In the genomic region with DNA sequence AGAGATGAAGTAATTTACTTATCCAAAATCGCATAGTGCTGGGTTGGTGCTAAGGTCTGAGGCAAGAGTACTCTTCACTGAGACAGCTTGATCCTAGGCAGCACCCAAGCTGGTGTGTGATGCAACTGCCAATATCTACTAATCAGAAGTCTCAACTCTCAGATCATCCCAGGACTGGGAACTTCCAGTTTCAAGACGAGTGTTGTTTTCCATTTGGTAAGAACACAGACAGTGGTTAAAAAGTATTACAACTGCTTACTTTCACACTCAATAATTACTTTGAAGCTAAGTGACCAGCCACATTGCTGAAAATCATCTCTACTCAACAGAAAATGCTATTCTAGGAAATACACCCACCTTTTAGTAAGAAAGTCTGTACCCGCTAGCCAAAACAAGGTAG, we compare ENCODE assay signal across 9 cellular contexts. TPM values are rescaled to one million over a fixed set of nuclear protein-coding genes. Genes with fewer than 3 reads are reported as not detected.
DNase-seq lines count a peak whose midpoint lies in the region; ATAC-seq and TF ChIP-seq lines count a peak whose summit lies in the region.
"Had no signal": no experiment of that assay in that cellular context is flagged by ENCODE, and none has a peak within 500 bp of the region (broad histone marks: within the 10 kb centered on the region; RNA-seq: fewer than 3 reads in every experiment).

No MANE protein-coding gene starts in this region.

- POLR2A ChIA-PET in SK-N-SH (lab: Yijun Ruan, JAX): interaction anchor here (0.5 kb wide), 1 partner anchor 26 kb away, joined by 3 read pairs; no protein-coding TSS in a partner anchor

- TF ChIP-seq EP300 in SK-N-SH (IDR thresholded peaks at IDR 0.05; ENCODE audit: borderline replicate concordance in 1 of 2, low read depth in 1 of 2, low read length in 1 of 2): no peak

- H3K4me1 ChIP-seq in SK-N-SH (ENCODE audit: control insufficient read depth in 1 of 2, insufficient read depth in 2 of 2, low read depth in 1 of 2, low read length in 1 of 2): peaks cover 9 to 29% of the 10 kb centered on the region in 2 experiments; a peak in 3 of 4 replicates

- DNase-seq in SK-N-SH: no peak
- DNase-seq in activated T-cell treated with anti-CD3 and anti-CD28 coated beads, Interleukin-2, amount 50 U/mL, for 48 hours: peak; percentile 43 to 48
- peak in 2 of 3 experiments; percentile 21 to 29 for DNase-seq in stimulated activated CD4-positive, alpha-beta T cell treated with anti-CD3 and anti-CD28 coated beads, TNF-alpha, amount 100 ng/mL, for 24 hours (ENCODE audit: low read depth in 3 of 3)
- no peak for DNase-seq in SHP77 (lab: John Stamatoyannopoulos, UW)
- no peak for DNase-seq in NCI-H1105 (lab: John Stamatoyannopoulos, UW)
- DNase-seq in NCI-H526 (lab: John Stamatoyannopoulos, UW): no peak

- no peak for TF ChIP-seq RAD21 in SK-N-SH (IDR thresholded peaks at IDR 0.05; ENCODE audit: low read length)

- H3K27ac ChIP-seq in SK-N-SH (ENCODE audit: low read depth in 2 of 2, low read length in 1 of 2): no peak overlapping the region; a peak in 1 of 4 replicates
- H3K27ac ChIP-seq: 22Rv1 had no signal

- H3K27me3 ChIP-seq in SK-N-SH (ENCODE audit: insufficient read depth): no peaks in the 10 kb centered on the region

- no peak overlapping the region for H3K9ac ChIP-seq in SK-N-SH

- H2AFZ ChIP-seq in SK-N-SH (ENCODE audit: low read depth): no peak overlapping the region

- WGBS in SK-N-SH (ENCODE audit: low lambda C conversion rate): 80% methylated on average over 3 of the region's 3 CpGs

- H3K4me3 ChIP-seq in SK-N-SH (ENCODE audit: low read depth in 2 of 2, low read length in 1 of 2): no peak overlapping the region

- no peak overlapping the region for H3K4me2 ChIP-seq in SK-N-SH

- ATAC-seq in SK-N-SH treated with all-trans-retinoic acid at 6 μM for 48 hours (no peak), HG03039 (IDR thresholded peaks at IDR 0.05; ENCODE audit: unreplicated experiment) (peak; percentile 73)

- peaks cover 94% of the 10 kb centered on the region for H4K20me1 ChIP-seq in SK-N-SH (ENCODE audit: insufficient read depth)

- CTCF ChIA-PET in SK-N-SH (lab: Yijun Ruan, JAX): no interaction called here

- H3K9me3 ChIP-seq in SK-N-SH: no peaks in the 10 kb centered on the region

- no peaks in the 10 kb centered on the region for H3F3A ChIP-seq in SK-N-SH (replicated peaks; ENCODE audit: insufficient read depth)

- no peaks in the 10 kb centered on the region for H3K9me2 ChIP-seq in SK-N-SH

- peaks cover 0 to 4% of the 10 kb centered on the region in 2 experiments for H3K36me3 ChIP-seq in SK-N-SH (replicated peaks in 1 of 2; ENCODE audit: control insufficient read depth in 1 of 2, insufficient read depth in 2 of 2, low read length in 1 of 2)

- peaks cover 99% of the 10 kb centered on the region for H3K79me2 ChIP-seq in SK-N-SH (ENCODE audit: insufficient read depth)

- TF ChIP-seq CTCF in SK-N-SH (IDR thresholded peaks at IDR 0.05): no peak

TF ChIP-seq in SK-N-SH treated with all-trans-retinoic acid at 6 μM for 48 hours, 23 proteins besides CTCF, POLR2A, EP300 and RAD21:
- TF ChIP-seq ISL1 (CRISPR knock-in tag; IDR thresholded peaks at IDR 0.05): 0 out of 2 replicates have a peak, but pooled peaks have one; percentile 18
- TF ChIP-seq, protein P1, sequence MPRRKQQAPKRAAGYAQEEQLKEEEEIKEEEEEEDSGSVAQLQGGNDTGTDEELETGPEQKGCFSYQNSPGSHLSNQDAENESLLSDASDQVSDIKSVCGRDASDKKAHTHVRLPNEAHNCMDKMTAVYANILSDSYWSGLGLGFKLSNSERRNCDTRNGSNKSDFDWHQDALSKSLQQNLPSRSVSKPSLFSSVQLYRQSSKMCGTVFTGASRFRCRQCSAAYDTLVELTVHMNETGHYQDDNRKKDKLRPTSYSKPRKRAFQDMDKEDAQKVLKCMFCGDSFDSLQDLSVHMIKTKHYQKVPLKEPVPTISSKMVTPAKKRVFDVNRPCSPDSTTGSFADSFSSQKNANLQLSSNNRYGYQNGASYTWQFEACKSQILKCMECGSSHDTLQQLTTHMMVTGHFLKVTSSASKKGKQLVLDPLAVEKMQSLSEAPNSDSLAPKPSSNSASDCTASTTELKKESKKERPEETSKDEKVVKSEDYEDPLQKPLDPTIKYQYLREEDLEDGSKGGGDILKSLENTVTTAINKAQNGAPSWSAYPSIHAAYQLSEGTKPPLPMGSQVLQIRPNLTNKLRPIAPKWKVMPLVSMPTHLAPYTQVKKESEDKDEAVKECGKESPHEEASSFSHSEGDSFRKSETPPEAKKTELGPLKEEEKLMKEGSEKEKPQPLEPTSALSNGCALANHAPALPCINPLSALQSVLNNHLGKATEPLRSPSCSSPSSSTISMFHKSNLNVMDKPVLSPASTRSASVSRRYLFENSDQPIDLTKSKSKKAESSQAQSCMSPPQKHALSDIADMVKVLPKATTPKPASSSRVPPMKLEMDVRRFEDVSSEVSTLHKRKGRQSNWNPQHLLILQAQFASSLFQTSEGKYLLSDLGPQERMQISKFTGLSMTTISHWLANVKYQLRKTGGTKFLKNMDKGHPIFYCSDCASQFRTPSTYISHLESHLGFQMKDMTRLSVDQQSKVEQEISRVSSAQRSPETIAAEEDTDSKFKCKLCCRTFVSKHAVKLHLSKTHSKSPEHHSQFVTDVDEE (CRISPR knock-in tag; IDR thresholded peaks at IDR 0.05): no peak

TF ChIP-seq in SK-N-SH, 30 proteins besides CTCF, POLR2A, EP300 and RAD21:
- no peak for TF ChIP-seq TAF1 (IDR thresholded peaks at IDR 0.05; ENCODE audit: borderline replicate concordance, low read depth, low read length)
- TF ChIP-seq FOXJ3 (CRISPR knock-in tag; IDR thresholded peaks at IDR 0.05): no peak
- TF ChIP-seq, protein P2, sequence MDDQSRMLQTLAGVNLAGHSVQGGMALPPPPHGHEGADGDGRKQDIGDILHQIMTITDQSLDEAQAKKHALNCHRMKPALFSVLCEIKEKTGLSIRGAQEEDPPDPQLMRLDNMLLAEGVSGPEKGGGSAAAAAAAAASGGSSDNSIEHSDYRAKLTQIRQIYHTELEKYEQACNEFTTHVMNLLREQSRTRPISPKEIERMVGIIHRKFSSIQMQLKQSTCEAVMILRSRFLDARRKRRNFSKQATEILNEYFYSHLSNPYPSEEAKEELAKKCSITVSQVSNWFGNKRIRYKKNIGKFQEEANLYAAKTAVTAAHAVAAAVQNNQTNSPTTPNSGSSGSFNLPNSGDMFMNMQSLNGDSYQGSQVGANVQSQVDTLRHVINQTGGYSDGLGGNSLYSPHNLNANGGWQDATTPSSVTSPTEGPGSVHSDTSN (IDR thresholded peaks at IDR 0.05): no peak
- TF ChIP-seq, protein P3, sequence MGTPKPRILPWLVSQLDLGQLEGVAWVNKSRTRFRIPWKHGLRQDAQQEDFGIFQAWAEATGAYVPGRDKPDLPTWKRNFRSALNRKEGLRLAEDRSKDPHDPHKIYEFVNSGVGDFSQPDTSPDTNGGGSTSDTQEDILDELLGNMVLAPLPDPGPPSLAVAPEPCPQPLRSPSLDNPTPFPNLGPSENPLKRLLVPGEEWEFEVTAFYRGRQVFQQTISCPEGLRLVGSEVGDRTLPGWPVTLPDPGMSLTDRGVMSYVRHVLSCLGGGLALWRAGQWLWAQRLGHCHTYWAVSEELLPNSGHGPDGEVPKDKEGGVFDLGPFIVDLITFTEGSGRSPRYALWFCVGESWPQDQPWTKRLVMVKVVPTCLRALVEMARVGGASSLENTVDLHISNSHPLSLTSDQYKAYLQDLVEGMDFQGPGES (IDR thresholded peaks at IDR 0.05; ENCODE audit: low read depth, low read length): no peak
- TF ChIP-seq EZH2phosphoT487 (IDR thresholded peaks at IDR 0.05; ENCODE audit: borderline replicate concordance, low read depth): no peak
- no peak for TF ChIP-seq TEAD4 (IDR thresholded peaks at IDR 0.05; ENCODE audit: borderline replicate concordance, insufficient read depth)
- TF ChIP-seq, protein P4, sequence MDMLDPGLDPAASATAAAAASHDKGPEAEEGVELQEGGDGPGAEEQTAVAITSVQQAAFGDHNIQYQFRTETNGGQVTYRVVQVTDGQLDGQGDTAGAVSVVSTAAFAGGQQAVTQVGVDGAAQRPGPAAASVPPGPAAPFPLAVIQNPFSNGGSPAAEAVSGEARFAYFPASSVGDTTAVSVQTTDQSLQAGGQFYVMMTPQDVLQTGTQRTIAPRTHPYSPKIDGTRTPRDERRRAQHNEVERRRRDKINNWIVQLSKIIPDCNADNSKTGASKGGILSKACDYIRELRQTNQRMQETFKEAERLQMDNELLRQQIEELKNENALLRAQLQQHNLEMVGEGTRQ (IDR thresholded peaks at IDR 0.05; ENCODE audit: borderline replicate concordance, low read depth, low read length): no peak
- TF ChIP-seq FOXM1 (IDR thresholded peaks at IDR 0.05; ENCODE audit: low read depth): no peak
- TF ChIP-seq GABPA (IDR thresholded peaks at IDR 0.05; ENCODE audit: low read depth): no peak
- TF ChIP-seq, protein P5, sequence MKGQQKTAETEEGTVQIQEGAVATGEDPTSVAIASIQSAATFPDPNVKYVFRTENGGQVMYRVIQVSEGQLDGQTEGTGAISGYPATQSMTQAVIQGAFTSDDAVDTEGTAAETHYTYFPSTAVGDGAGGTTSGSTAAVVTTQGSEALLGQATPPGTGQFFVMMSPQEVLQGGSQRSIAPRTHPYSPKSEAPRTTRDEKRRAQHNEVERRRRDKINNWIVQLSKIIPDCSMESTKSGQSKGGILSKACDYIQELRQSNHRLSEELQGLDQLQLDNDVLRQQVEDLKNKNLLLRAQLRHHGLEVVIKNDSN (IDR thresholded peaks at IDR 0.05; ENCODE audit: borderline replicate concordance, low read depth): no peak
- no peak for TF ChIP-seq NFIC (IDR thresholded peaks at IDR 0.05; ENCODE audit: borderline replicate concordance)
- TF ChIP-seq YY1 (IDR thresholded peaks at IDR 0.05; ENCODE audit: low read depth): no peak
- TF ChIP-seq FOSL2 (IDR thresholded peaks at IDR 0.05; ENCODE audit: borderline replicate concordance, low read depth): no peak

RNA-seq across cellular contexts. Expression of a gene that starts 45.3 kb away (rescaled TPM):
- 37.5 and 51.1 TPM in 2 replicates for polyA plus RNA-seq in SK-N-SH (2012; rRNA removed)
- polyA plus RNA-seq in SK-N-SH (2012; cell fraction: cytosol; rRNA removed): 42.5 and 48.0 TPM in 2 replicates
- 20.9 and 40.9 TPM in 2 replicates for polyA plus RNA-seq in SK-N-SH (2012; cell fraction: nucleus; rRNA removed)

Comparison
In these comparisons a context has a peak if more than half of its experiments do, and no peak if none do; other contexts are left out.
1. DNase-seq: peak in activated T-cell treated with anti-CD3 and anti-CD28 coated beads, Interleukin-2, amount 50 U/mL, for 48 hours (2 of 2) and stimulated activated CD4-positive, alpha-beta T cell treated with anti-CD3 and anti-CD28 coated beads, TNF-alpha, amount 100 ng/mL, for 24 hours (2 of 3); none in SK-N-SH (single experiment), SHP77 (0 of 2), NCI-H1105 (single experiment) and NCI-H526 (0 of 2).